1 cellular context compared by ENCODE assay signal in genomic region chr14:66140213-66140918, GRCh38.
TF ChIP-seq lines count a peak whose summit lies in the region.

No MANE protein-coding gene starts in this region.

TF ChIP-seq in GM12878, 131 proteins besides CTCF, POLR2A, EP300 and RAD21 (continues in another document):
- TF ChIP-seq ZBTB40 (IDR thresholded peaks at IDR 0.05; ENCODE audit: borderline replicate concordance) (no peak), BCL11A (IDR thresholded peaks at IDR 0.05; ENCODE audit: low read depth, low read length) (0 out of 2 replicates have a peak, but pooled peaks have one; percentile 20), PML (IDR thresholded peaks at IDR 0.05; ENCODE audit: low read length) (no peak), RFX5 (IDR thresholded peaks at IDR 0.05; ENCODE audit: low read depth, low read length) (no peak), MLLT1 (IDR thresholded peaks at IDR 0.05) (no peak), SKIL (IDR thresholded peaks at IDR 0.05; ENCODE audit: low read depth, poor library complexity, severe bottlenecking) (peak; percentile 52), ZNF207 (IDR thresholded peaks at IDR 0.05; ENCODE audit: borderline replicate concordance) (no peak), CEBPB (IDR thresholded peaks at IDR 0.05; ENCODE audit: borderline replicate concordance in 1 of 2, low read depth in 2 of 2, low read length in 2 of 2) (no peak), MYC (IDR thresholded peaks at IDR 0.05; ENCODE audit: insufficient read depth, insufficient read length, insufficient replicate concordance, low read length, severe bottlenecking) (no peak), NFIC (IDR thresholded peaks at IDR 0.05; ENCODE audit: low read depth, low read length) (no peak; the same call in 1 of the 2 replicates), SMARCA5 (IDR thresholded peaks at IDR 0.05) (no peak), TCF3 (IDR thresholded peaks at IDR 0.05; ENCODE audit: borderline replicate concordance, insufficient read depth, low read depth, low read length) (no peak), TCF7 (IDR thresholded peaks at IDR 0.05; ENCODE audit: borderline replicate concordance) (peak; percentile 95), KAT2A (conservative IDR thresholded peaks at IDR 0.05; ENCODE audit: control insufficient read depth, low read depth, low read length) (no peak), SUPT20H (IDR thresholded peaks at IDR 0.05; ENCODE audit: borderline replicate concordance, control insufficient read depth, low read depth, low read length) (no peak), POU2F2 (IDR thresholded peaks at IDR 0.05; ENCODE audit: borderline replicate concordance, low read depth, low read length) (no peak), ZNF384 (IDR thresholded peaks at IDR 0.05; ENCODE audit: borderline replicate concordance, low read depth, low read length) (peak; percentile 94), NBN (IDR thresholded peaks at IDR 0.05) (no peak), ATF7 (IDR thresholded peaks at IDR 0.05; ENCODE audit: low read depth) (0 out of 2 replicates have a peak, but pooled peaks have one; percentile 37), MEF2B (IDR thresholded peaks at IDR 0.05; ENCODE audit: partially characterized antibody, poor library complexity, severe bottlenecking) (no peak), YY1 (IDR thresholded peaks at IDR 0.05; ENCODE audit: low read depth, low read length) (no peak), MXI1 (IDR thresholded peaks at IDR 0.05; ENCODE audit: low read depth, low read length) (no peak), NKRF (conservative IDR thresholded peaks at IDR 0.05) (no peak), CEBPZ (IDR thresholded peaks at IDR 0.05; ENCODE audit: low read depth, low read length) (no peak), ZBTB4 (CRISPR knock-in tag; IDR thresholded peaks at IDR 0.05) (no peak), SRF (IDR thresholded peaks at IDR 0.05; ENCODE audit: low read depth in 2 of 2, low read length in 2 of 2) (no peak), CBFB (IDR thresholded peaks at IDR 0.05; ENCODE audit: low read depth) (no peak), GABPA (IDR thresholded peaks at IDR 0.05; ENCODE audit: low read depth) (no peak), FOS (IDR thresholded peaks at IDR 0.05; ENCODE audit: borderline replicate concordance, extremely low read depth, insufficient read length) (no peak), IRF3 (IDR thresholded peaks at IDR 0.05) (no peak), DPF2 (IDR thresholded peaks at IDR 0.05) (peak; percentile 54; the same call in 1 of the 2 replicates), ZBTB11 (CRISPR knock-in tag; IDR thresholded peaks at IDR 0.05) (no peak), CREM (IDR thresholded peaks at IDR 0.05; ENCODE audit: low read depth) (peak; percentile 14; the same call in 1 of the 2 replicates), SPI1 (IDR thresholded peaks at IDR 0.05; ENCODE audit: borderline replicate concordance, insufficient read depth, low read depth, low read length) (peak; percentile 98)
